ENCODE assay signal across 11 cellular contexts in the genomic region with DNA sequence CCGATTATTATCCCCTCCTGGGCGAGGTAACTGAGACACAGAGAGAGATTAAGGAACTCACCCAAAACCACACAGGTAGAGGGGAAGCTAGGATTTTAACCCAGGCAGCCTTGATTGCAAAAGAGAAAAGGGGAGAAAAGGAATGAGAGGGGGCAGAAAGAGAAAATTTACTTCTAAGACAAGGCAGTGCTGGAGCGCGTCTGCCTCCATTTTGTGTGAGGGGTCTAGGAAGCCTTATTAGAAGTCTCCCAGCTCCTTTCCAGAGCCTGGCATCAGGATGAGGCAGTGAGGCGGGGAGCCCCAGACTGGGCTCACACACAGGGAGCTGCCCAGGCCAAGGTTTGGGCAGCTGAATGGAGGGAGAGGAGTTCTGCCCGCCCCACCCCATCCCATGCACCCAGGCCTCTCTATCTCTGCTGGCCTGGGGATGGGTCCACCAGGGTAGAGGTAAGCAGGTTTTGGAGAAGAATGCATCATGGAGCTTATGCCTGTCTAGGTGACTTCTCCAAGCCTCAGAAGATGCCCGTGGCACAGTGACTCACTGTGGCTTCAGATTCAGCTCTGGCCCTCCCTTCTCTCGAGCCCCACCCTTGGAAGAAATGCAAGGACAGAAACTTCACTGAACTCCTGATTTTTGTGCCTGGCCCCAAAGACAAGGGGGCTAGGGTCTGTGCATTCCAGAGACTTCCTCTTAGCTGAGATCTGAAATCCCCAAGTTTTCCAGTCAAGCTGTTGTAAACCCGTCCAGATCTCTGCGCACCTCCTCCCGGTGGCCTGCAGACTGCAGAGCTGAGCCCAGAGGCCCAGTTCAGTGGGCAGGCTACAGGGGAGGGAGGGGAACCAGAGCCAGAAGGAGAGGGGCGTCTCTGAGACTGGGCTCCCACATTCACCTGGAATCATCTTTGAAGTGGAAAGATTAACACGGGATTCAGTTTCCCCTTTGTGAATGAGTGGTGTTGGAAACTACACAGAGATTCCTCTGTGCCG.
DNase-seq lines count a peak whose midpoint lies in the region; ATAC-seq and TF ChIP-seq lines count a peak whose summit lies in the region.
"Had no signal": no experiment of that assay in that cellular context is flagged by ENCODE, and none has a peak within 500 bp of the region (broad histone marks: within the 10 kb centered on the region; RNA-seq: fewer than 3 reads in every experiment).

No MANE protein-coding gene starts in this region.

- H3K4me2 ChIP-seq in HCT116 (ENCODE audit: low read length): peak overlapping the region; percentile 68

- H2AFZ ChIP-seq in HCT116 (ENCODE audit: low read depth, low read length, poor library complexity, severe bottlenecking): peak overlapping the region; percentile 91

- ATAC-seq in HCT116: no peak
- ATAC-seq in HG03045 (IDR thresholded peaks at IDR 0.05; ENCODE audit: unreplicated experiment): no peak

- no peak for TF ChIP-seq RAD21 in HCT116 (IDR thresholded peaks at IDR 0.05; ENCODE audit: low read depth)

- no peak for TF ChIP-seq POLR2A in HCT116 (IDR thresholded peaks at IDR 0.05; ENCODE audit: borderline replicate concordance, extremely low read depth, insufficient read depth, insufficient read length)

- H3K4me1 ChIP-seq in HCT116 (ENCODE audit: control insufficient read depth in 1 of 2, insufficient read depth in 2 of 2, low read length in 2 of 2) (peaks cover 4 to 22% of the 10 kb centered on the region in 2 experiments; a peak in 3 of 4 replicates), iPS-20b (ENCODE audit: insufficient read depth, low read length) (peaks cover 7% of the 10 kb centered on the region; the same call in 1 of the 2 replicates)
- peaks cover 5% of the 10 kb centered on the region for H3K4me1 ChIP-seq in effector memory CD4-positive, alpha-beta T cell (ENCODE audit: control insufficient read depth, insufficient read depth, low read length, poor library complexity, severe bottlenecking)
- H3K4me1 ChIP-seq: breast epithelium had no signal

- peaks cover 24% of the 10 kb centered on the region for H3K27me3 Mint-ChIP-seq in type B pancreatic cell

- H3K27ac Mint-ChIP-seq in type B pancreatic cell: peak overlapping the region; percentile 58
- H3K27ac Mint-ChIP-seq: stimulated activated effector memory CD8-positive, alpha-beta T cell treated with anti-CD3 and anti-CD28 coated beads, Interleukin-12 subunit alpha, Interleukin-12 subunit beta, amount 100 ng/mL, for 72 hours had no signal

- H3K27ac ChIP-seq in HCT116 (ENCODE audit: low read depth, low read length): no peak overlapping the region
- peak overlapping the region; percentile 80 for H3K27ac ChIP-seq in SK-N-MC
- H3K27ac ChIP-seq in iPS-20b (ENCODE audit: low read length): no peak overlapping the region
- no peak overlapping the region for H3K27ac ChIP-seq in effector memory CD4-positive, alpha-beta T cell (ENCODE audit: insufficient read depth, low read length, poor library complexity, severe bottlenecking)

- H4K20me1 ChIP-seq in HCT116 (ENCODE audit: insufficient read depth): no peaks in the 10 kb centered on the region

- H3K9ac ChIP-seq in HCT116 (ENCODE audit: low read length) (no peak overlapping the region), SK-N-MC (ENCODE audit: insufficient read length) (peak overlapping the region; percentile 41), iPS-20b (ENCODE audit: low read depth, low read length) (no peak overlapping the region)

- H3K79me2 ChIP-seq in HCT116 (ENCODE audit: insufficient read depth, low read length): no peaks in the 10 kb centered on the region

- TF ChIP-seq CTCF in HCT116 (IDR thresholded peaks at IDR 0.05 in 2 of 3, conservative IDR thresholded peaks at IDR 0.05 in 1 of 3; ENCODE audit: borderline replicate concordance in 1 of 3, insufficient read depth in 1 of 3, low read depth in 2 of 3, low read length in 2 of 3) (no peak), type B pancreatic cell (conservative IDR thresholded peaks at IDR 0.05) (no peak)

- H3K4me3 ChIP-seq in HCT116 (replicated peaks in 1 of 2; ENCODE audit: low read depth in 1 of 2, low read length in 2 of 2) (peak overlapping the region in 1 of 2 experiments; percentile 21; a peak in 1 of 4 replicates), SK-N-MC (no peak overlapping the region), iPS-20b (ENCODE audit: low read length) (peak overlapping the region; percentile 49; the same call in 1 of the 2 replicates)
- H3K4me3 ChIP-seq in effector memory CD4-positive, alpha-beta T cell (ENCODE audit: insufficient read depth, low read depth, low read length, poor library complexity, severe bottlenecking): no peak overlapping the region

- H3K4me1 Mint-ChIP-seq in type B pancreatic cell (ENCODE audit: unreplicated experiment): peaks cover 51% of the 10 kb centered on the region

- H3K36me3 Mint-ChIP-seq in type B pancreatic cell: peaks cover 4% of the 10 kb centered on the region
- H3K36me3 Mint-ChIP-seq: stimulated activated effector memory CD8-positive, alpha-beta T cell treated with anti-CD3 and anti-CD28 coated beads, Interleukin-12 subunit alpha, Interleukin-12 subunit beta, amount 100 ng/mL, for 72 hours had no signal

- H3K9me3 Mint-ChIP-seq in type B pancreatic cell: peaks cover 10% of the 10 kb centered on the region
- H3K9me3 Mint-ChIP-seq: stimulated activated effector memory CD8-positive, alpha-beta T cell treated with anti-CD3 and anti-CD28 coated beads, Interleukin-12 subunit alpha, Interleukin-12 subunit beta, amount 100 ng/mL, for 72 hours had no signal

- no peaks in the 10 kb centered on the region for H3K36me3 ChIP-seq in HCT116 (ENCODE audit: control insufficient read depth in 1 of 2, insufficient read depth in 2 of 2, low read length in 2 of 2)
- no peaks in the 10 kb centered on the region for H3K36me3 ChIP-seq in SK-N-MC (ENCODE audit: insufficient read depth, low read length)
- no peaks in the 10 kb centered on the region for H3K36me3 ChIP-seq in iPS-20b (ENCODE audit: insufficient read depth, low read depth, low read length)
- H3K36me3 ChIP-seq in effector memory CD4-positive, alpha-beta T cell (ENCODE audit: control insufficient read depth, insufficient read depth, low read length): no peaks in the 10 kb centered on the region
- H3K36me3 ChIP-seq: breast epithelium had no signal

- POLR2A ChIA-PET in HCT116 (lab: Charles Lee): no interaction called here

- no TSS peak for BruUV-seq in HCT116 (replicated peaks; lab: Mats Ljungman, UMichigan)

- H3K9me2 ChIP-seq in HCT116 (ENCODE audit: insufficient read depth): no peaks in the 10 kb centered on the region

- peak overlapping the region; percentile 59 for H3K4me3 Mint-ChIP-seq in type B pancreatic cell
- H3K4me3 Mint-ChIP-seq: stimulated activated effector memory CD8-positive, alpha-beta T cell treated with anti-CD3 and anti-CD28 coated beads, Interleukin-12 subunit alpha, Interleukin-12 subunit beta, amount 100 ng/mL, for 72 hours had no signal

- no peaks in the 10 kb centered on the region for H3K27me3 ChIP-seq in HCT116 (ENCODE audit: insufficient read depth, low read length)
- peaks cover 41% of the 10 kb centered on the region for H3K27me3 ChIP-seq in iPS-20b (ENCODE audit: insufficient read depth, low read length)
- H3K27me3 ChIP-seq in effector memory CD4-positive, alpha-beta T cell (replicated peaks; ENCODE audit: control insufficient read depth, insufficient read depth, low read length, poor library complexity, severe bottlenecking): peaks cover 2% of the 10 kb centered on the region
- H3K27me3 ChIP-seq: breast epithelium had no signal

- DNase-seq in HCT116 (ENCODE audit: low read depth, low spot score) (no peak), SK-N-MC (ENCODE audit: low read depth, low spot score) (no peak), type B pancreatic cell (ENCODE audit: extremely low spot score, unreplicated experiment) (peak; percentile 64)
- no peak for DNase-seq in central memory CD4-positive, alpha-beta T cell
- no peak for DNase-seq in effector memory CD4-positive, alpha-beta T cell
- DNase-seq: NCI-H2029 treated with DMSO at 0.1 percent for 48 hours, SIG-M5 had no signal

- intact Hi-C loops in HCT116 (cut with micrococcal nuclease): loop anchor here (5.0 kb wide), 1 partner anchor 1144 kb away; no protein-coding TSS in a partner anchor

- RAD21 ChIA-PET in HCT116 (lab: Charles Lee; ENCODE audit: low non-redundant PET in 1 of 2, low total read pairs in 2 of 2, uncharacterized antibody in 2 of 2, unreplicated experiment in 2 of 2): no interaction called here

- H3K9me3 ChIP-seq in HCT116 (ENCODE audit: control insufficient read depth in 1 of 2, insufficient read depth in 1 of 2, low read depth in 1 of 2, low read length in 2 of 2): no peaks in the 10 kb centered on the region
- H3K9me3 ChIP-seq in SK-N-MC (ENCODE audit: low read depth, low read length): no peaks in the 10 kb centered on the region
- no peaks in the 10 kb centered on the region for H3K9me3 ChIP-seq in iPS-20b (ENCODE audit: insufficient read depth, low read depth, low read length)
- no peaks in the 10 kb centered on the region for H3K9me3 ChIP-seq in effector memory CD4-positive, alpha-beta T cell (ENCODE audit: control insufficient read depth, low read length)
- H3K9me3 ChIP-seq: breast epithelium had no signal

- CTCF ChIA-PET in HCT116 (lab: Charles Lee): interaction anchor here (0.9 to 2.2 kb wide), 2 partner anchors 12 to 16 kb away, joined by 4 to 8 read pairs; no protein-coding TSS in a partner anchor

TF ChIP-seq in HCT116, 20 proteins besides CTCF, POLR2A, EP300 and RAD21 (continues in another document):
- TF ChIP-seq JUND (IDR thresholded peaks at IDR 0.05) (no peak), TCF7L2 (IDR thresholded peaks at IDR 0.05; ENCODE audit: borderline replicate concordance, extremely low read depth, insufficient read depth, insufficient read length) (no peak)
